16 cellular contexts compared by ENCODE assay signal in genomic region chr1:61156576-61157239, GRCh38.
A peak's percentile ranks its signal among the peaks of the same experiment; 100 is the strongest.
DNase-seq lines count a peak whose midpoint lies in the region; ATAC-seq, FAIRE-seq and TF ChIP-seq lines count a peak whose summit lies in the region.
"Had no signal": no experiment of that assay in that cellular context is flagged by ENCODE, and none has a peak within 500 bp of the region (broad histone marks: within the 10 kb centered on the region; RNA-seq: fewer than 3 reads in every experiment).

No MANE protein-coding gene starts in this region.

- BruUV-seq in A673 (replicated peaks; lab: Mats Ljungman, UMichigan) (no TSS peak), K562 (replicated peaks; lab: Mats Ljungman, UMichigan) (no TSS peak)

- H3K27ac ChIP-seq in A673 (ENCODE audit: low read depth, low read length, poor library complexity, severe bottlenecking) (peak overlapping the region; percentile 65), K562 (ENCODE audit: extremely low read depth, low read depth, low read length) (no peak overlapping the region; the same call in 2 of the 3 replicates), right cardiac atrium (ENCODE audit: low read length) (peak overlapping the region; percentile 50), rectal smooth muscle tissue (ENCODE audit: low read depth, low read length) (peak overlapping the region; percentile 33)
- H3K27ac ChIP-seq: colonic mucosa had no signal

- no peaks in the 10 kb centered on the region for H3K9me3 ChIP-seq in A673 (ENCODE audit: low read depth, low read length, poor library complexity, severe bottlenecking)
- H3K9me3 ChIP-seq in K562 (replicated peaks; ENCODE audit: control insufficient read depth, insufficient read depth, low read depth, low read length): no peaks in the 10 kb centered on the region
- no peaks in the 10 kb centered on the region for H3K9me3 ChIP-seq in right cardiac atrium (ENCODE audit: control insufficient read depth, low read length)
- H3K9me3 ChIP-seq: colonic mucosa had no signal

- H3K36me3 ChIP-seq in A673 (ENCODE audit: insufficient read depth, low read length, poor library complexity, severe bottlenecking) (no peaks in the 10 kb centered on the region), K562 (ENCODE audit: control insufficient read depth, insufficient read depth, low read length) (peaks cover 19% of the 10 kb centered on the region; the same call in 2 of the 3 replicates), rectal smooth muscle tissue (ENCODE audit: control insufficient read depth, insufficient read depth, low read length) (no peaks in the 10 kb centered on the region)
- H3K36me3 ChIP-seq: colonic mucosa had no signal

- H3K9ac ChIP-seq in K562 (ENCODE audit: insufficient read depth in 1 of 2, low read depth in 2 of 2, low read length in 2 of 2) (no peak overlapping the region), rectal smooth muscle tissue (ENCODE audit: low read length) (no peak overlapping the region)

- H3K4me3 ChIP-seq in A673 (ENCODE audit: low read depth, low read length, poor library complexity, severe bottlenecking) (no peak overlapping the region), K562 (no peak overlapping the region), right cardiac atrium (ENCODE audit: low read length) (no peak overlapping the region), rectal smooth muscle tissue (ENCODE audit: low read length) (no peak overlapping the region)
- H3K4me3 ChIP-seq: colonic mucosa, skin epidermis had no signal

- H3K4me2 ChIP-seq in K562 (ENCODE audit: insufficient read depth, low read length): no peak overlapping the region

- TF ChIP-seq RAD21 in K562 (CRISPR knock-in tag; conservative IDR thresholded peaks at IDR 0.05 in 1 of 2, IDR thresholded peaks at IDR 0.05 in 1 of 2): no peak

- H3K79me2 ChIP-seq in K562 (ENCODE audit: control insufficient read depth, insufficient read depth, low read length): peaks cover 69% of the 10 kb centered on the region

- no peak overlapping the region for H2AFZ ChIP-seq in K562 (ENCODE audit: low read depth, low read length)

- POLR2A ChIA-PET in A673 (lab: Charles Lee; ENCODE audit: low non-redundant PET): no interaction called here
- POLR2A ChIA-PET in K562 (lab: Yijun Ruan, JAX): interaction anchor here (0.6 to 5.1 kb wide), 12 partner anchors 9 to 569 kb away, joined by 3 to 25 read pairs (median 4); partner anchors contain the start of gene TM2D1

- TF ChIP-seq CTCF in A673 (conservative IDR thresholded peaks at IDR 0.05; ENCODE audit: low read depth, low read length) (no peak), K562 (IDR thresholded peaks at IDR 0.05 in 2 of 3, conservative IDR thresholded peaks at IDR 0.05 in 1 of 3; ENCODE audit: insufficient read depth in 2 of 3, low read depth in 1 of 3, low read length in 3 of 3) (no peak)

- no peaks in the 10 kb centered on the region for H3K27me3 ChIP-seq in A673 (replicated peaks; ENCODE audit: insufficient read depth, low read depth, low read length, poor library complexity)
- H3K27me3 ChIP-seq in K562 (ENCODE audit: control insufficient read depth in 2 of 2, insufficient read depth in 2 of 2, low read length in 2 of 2): no peaks in the 10 kb centered on the region
- H3K27me3 ChIP-seq in right cardiac atrium (ENCODE audit: control insufficient read depth, insufficient read depth): no peaks in the 10 kb centered on the region
- no peaks in the 10 kb centered on the region for H3K27me3 ChIP-seq in rectal smooth muscle tissue (ENCODE audit: control insufficient read depth, insufficient read depth, low read length)
- H3K27me3 ChIP-seq: colonic mucosa had no signal

- in situ Hi-C loops in K562 (cut with MboI): no loop called here

- 28% methylated on average over 3 of the region's 3 CpGs for WGBS in K562 (ENCODE audit: insufficient coverage, low coverage, missing lambda C conversion rate)
- 36% methylated on average over 3 of the region's 3 CpGs for WGBS in right cardiac atrium

- no peaks in the 10 kb centered on the region for H3K9me1 ChIP-seq in K562 (ENCODE audit: control insufficient read depth, insufficient read depth, low read length)

- peak; percentile 58 for DNase-seq in A673 (ENCODE audit: low spot score)
- DNase-seq in K562 (ENCODE audit: extremely low read depth in 1 of 4, low spot score in 3 of 4): no peak
- DNase-seq in right cardiac atrium: no peak
- DNase-seq in NCI-H2227 treated with DMSO at 0.1 percent for 48 hours (lab: John Stamatoyannopoulos, UW): no peak
- DNase-seq in cerebellar cortex (ENCODE audit: low spot score): no peak
- no peak for DNase-seq in SK-N-DZ (ENCODE audit: low spot score)
- DNase-seq: activated CD4-positive, alpha-beta T cell treated with anti-CD3 and anti-CD28 coated beads, Interleukin-2, amount 10 ng/mL, durations not matched to agents 24 days and 14 days; activated naive CD8-positive, alpha-beta T cell treated with anti-CD3 and anti-CD28 coated beads, Interleukin-2, amount 50 U/mL, for 24 hours; activated T-cell treated with anti-CD3 and anti-CD28 coated beads, Interleukin-2, amount 50 U/mL, for 48 hours; colonic mucosa; NCI-H1436 treated with DMSO at 0.1 percent for 48 hours; NCI-H345; SIG-M5 had no signal

- no peak for TF ChIP-seq POLR2A in K562 (conservative IDR thresholded peaks at IDR 0.05)

- TF ChIP-seq EP300 in K562 (IDR thresholded peaks at IDR 0.05; ENCODE audit: low read length): no peak

- ATAC-seq in K562 (peak; percentile 75), right cardiac atrium (peak; percentile 16 to 22), HG03378 (IDR thresholded peaks at IDR 0.05; ENCODE audit: unreplicated experiment) (no peak)

- intact Hi-C loops in A673 (cut with micrococcal nuclease; ENCODE audit: unreplicated experiment): no loop called here
- intact Hi-C loops in K562 (cut with micrococcal nuclease): no loop called here
- intact Hi-C loops in right cardiac atrium (cut with DNase I): no loop called here

- CTCF ChIA-PET in A673 (lab: Charles Lee): interaction anchor here (0.6 kb wide), 1 partner anchor 296 kb away, joined by 6 read pairs; no protein-coding TSS in a partner anchor
- CTCF ChIA-PET in K562 (lab: Yijun Ruan, JAX; ENCODE audit: low intra/inter-chr PET ratio): no interaction called here

- H3K4me1 ChIP-seq in A673 (ENCODE audit: insufficient read depth, low read length, poor library complexity, severe bottlenecking) (peaks cover 58% of the 10 kb centered on the region), K562 (replicated peaks in 1 of 2; ENCODE audit: control insufficient read depth in 2 of 2, insufficient read depth in 2 of 2, low read length in 2 of 2) (peaks cover 6 to 29% of the 10 kb centered on the region in 2 experiments; a peak in 4 of 5 replicates), right cardiac atrium (ENCODE audit: control insufficient read depth, insufficient read depth, low read length) (peaks cover 8% of the 10 kb centered on the region), rectal smooth muscle tissue (ENCODE audit: control insufficient read depth, insufficient read depth, low read length) (peaks cover 46% of the 10 kb centered on the region)
- H3K4me1 ChIP-seq: colonic mucosa had no signal

- no peaks in the 10 kb centered on the region for H4K20me1 ChIP-seq in K562 (replicated peaks; ENCODE audit: control insufficient read depth, insufficient read depth, low read length)

- FAIRE-seq in K562 (lab: Jason Lieb, UNC): peak; percentile 76

TF ChIP-seq in K562, 482 proteins besides CTCF, POLR2A, EP300 and RAD21:
- no peak for TF ChIP-seq RBM25 (IDR thresholded peaks at IDR 0.05; ENCODE audit: low read depth, low read length, severe bottlenecking)
- TF ChIP-seq, protein P1, sequence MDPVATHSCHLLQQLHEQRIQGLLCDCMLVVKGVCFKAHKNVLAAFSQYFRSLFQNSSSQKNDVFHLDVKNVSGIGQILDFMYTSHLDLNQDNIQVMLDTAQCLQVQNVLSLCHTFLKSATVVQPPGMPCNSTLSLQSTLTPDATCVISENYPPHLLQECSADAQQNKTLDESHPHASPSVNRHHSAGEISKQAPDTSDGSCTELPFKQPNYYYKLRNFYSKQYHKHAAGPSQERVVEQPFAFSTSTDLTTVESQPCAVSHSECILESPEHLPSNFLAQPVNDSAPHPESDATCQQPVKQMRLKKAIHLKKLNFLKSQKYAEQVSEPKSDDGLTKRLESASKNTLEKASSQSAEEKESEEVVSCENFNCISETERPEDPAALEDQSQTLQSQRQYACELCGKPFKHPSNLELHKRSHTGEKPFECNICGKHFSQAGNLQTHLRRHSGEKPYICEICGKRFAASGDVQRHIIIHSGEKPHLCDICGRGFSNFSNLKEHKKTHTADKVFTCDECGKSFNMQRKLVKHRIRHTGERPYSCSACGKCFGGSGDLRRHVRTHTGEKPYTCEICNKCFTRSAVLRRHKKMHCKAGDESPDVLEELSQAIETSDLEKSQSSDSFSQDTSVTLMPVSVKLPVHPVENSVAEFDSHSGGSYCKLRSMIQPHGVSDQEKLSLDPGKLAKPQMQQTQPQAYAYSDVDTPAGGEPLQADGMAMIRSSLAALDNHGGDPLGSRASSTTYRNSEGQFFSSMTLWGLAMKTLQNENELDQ (CRISPR knock-in tag; IDR thresholded peaks at IDR 0.05; ENCODE audit: borderline replicate concordance): no peak
TF ChIP-seq in K562: peak in this region for 0.
